8 cellular contexts compared by ENCODE assay signal in genomic region chr10:27969931-27970330, GRCh38. TPM values are rescaled to one million over a fixed set of nuclear protein-coding genes. Genes with fewer than 3 reads are reported as not detected.
"Had no signal": no experiment of that assay in that cellular context is flagged by ENCODE, and none has a peak within 500 bp of the region (broad histone marks: within the 10 kb centered on the region; RNA-seq: fewer than 3 reads in every experiment).

No MANE protein-coding gene starts in this region.

RNA-seq across cellular contexts. Expression of gene ODAD2, which starts 28.9 kb away (rescaled TPM):
- total RNA-seq: OCI-LY7, PC-9, Peyer's patch, Right ventricle myocardium inferior, Right ventricle myocardium superior, RPMI7951, SK-MEL-5 had no signal
- polyA plus RNA-seq: SK-N-SH had no signal
